In the genomic region with DNA sequence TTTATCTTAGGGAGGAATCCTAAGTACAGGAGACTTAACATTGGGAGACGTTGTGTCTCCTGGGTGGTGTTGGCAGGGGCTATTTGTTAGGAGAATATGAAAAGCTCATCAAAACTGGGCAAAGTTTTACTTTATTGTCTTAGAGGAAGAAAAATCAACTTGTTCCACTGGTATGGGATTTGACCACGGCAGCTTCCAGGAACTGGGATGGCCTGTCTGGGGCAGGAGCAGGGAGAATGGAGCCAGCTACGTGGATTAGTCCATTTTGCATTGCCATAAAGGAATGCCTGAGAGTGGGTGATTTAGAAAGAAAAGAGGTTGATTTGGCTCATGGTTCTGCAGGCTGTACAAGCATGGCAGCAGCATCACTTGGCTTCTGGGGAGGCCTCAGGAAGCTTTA, we compare ENCODE assay signal across 19 cellular contexts.
DNase-seq lines count a peak whose midpoint lies in the region; ATAC-seq and TF ChIP-seq lines count a peak whose summit lies in the region.
"Had no signal": no experiment of that assay in that cellular context is flagged by ENCODE, and none has a peak within 500 bp of the region (broad histone marks: within the 10 kb centered on the region; RNA-seq: fewer than 3 reads in every experiment).

No MANE protein-coding gene starts in this region.

- CTCF ChIA-PET in SK-N-SH (lab: Yijun Ruan, JAX): interaction anchor here (1.4 kb wide), 1 partner anchor 12 kb away, joined by 3 read pairs; no protein-coding TSS in a partner anchor
- CTCF ChIA-PET in activated CD8-positive, alpha-beta T cell treated with anti-CD3 and anti-CD28 coated beads, Interleukin-2, amount 10 ng/mL, durations not matched to agents 7 days and 5 days (lab: Charles Lee): interaction anchor here (0.9 kb wide), 1 partner anchor 10 kb away, joined by 5 read pairs; no protein-coding TSS in a partner anchor

- no peaks in the 10 kb centered on the region for H3K36me3 Mint-ChIP-seq in osteocyte (ENCODE audit: unreplicated experiment)
- no peaks in the 10 kb centered on the region for H3K36me3 Mint-ChIP-seq in activated CD8-positive, alpha-beta T cell treated with anti-CD3 and anti-CD28 coated beads, Interleukin-2, amount 10 ng/mL, durations not matched to agents 7 days and 5 days (ENCODE audit: low read depth)
- H3K36me3 Mint-ChIP-seq: CD14-positive monocyte had no signal

- H3F3A ChIP-seq in SK-N-SH (replicated peaks; ENCODE audit: insufficient read depth): peaks cover 9% of the 10 kb centered on the region

- H3K9me2 ChIP-seq in SK-N-SH: no peaks in the 10 kb centered on the region

- H3K27ac Mint-ChIP-seq in osteocyte (ENCODE audit: unreplicated experiment): no peak overlapping the region
- no peak overlapping the region for H3K27ac Mint-ChIP-seq in activated CD8-positive, alpha-beta T cell treated with anti-CD3 and anti-CD28 coated beads, Interleukin-2, amount 10 ng/mL, durations not matched to agents 7 days and 5 days
- H3K27ac Mint-ChIP-seq: CD14-positive monocyte had no signal

- H3K4me3 ChIP-seq in SK-N-SH (ENCODE audit: low read depth in 2 of 2, low read length in 1 of 2) (no peak overlapping the region), esophagus muscularis mucosa (no peak overlapping the region), transverse colon (no peak overlapping the region)

- H4K20me1 ChIP-seq in SK-N-SH (ENCODE audit: insufficient read depth): no peaks in the 10 kb centered on the region

- H3K9ac ChIP-seq in SK-N-SH: no peak overlapping the region

- H3K4me3 Mint-ChIP-seq in osteocyte (ENCODE audit: unreplicated experiment): no peak overlapping the region
- H3K4me3 Mint-ChIP-seq in activated CD8-positive, alpha-beta T cell treated with anti-CD3 and anti-CD28 coated beads, Interleukin-2, amount 10 ng/mL, durations not matched to agents 7 days and 5 days: no peak overlapping the region
- H3K4me3 Mint-ChIP-seq: CD14-positive monocyte had no signal

- ATAC-seq in SK-N-SH treated with all-trans-retinoic acid at 6 μM for 48 hours: no peak
- no peak for ATAC-seq in activated CD8-positive, alpha-beta T cell treated with anti-CD3 and anti-CD28 coated beads, Interleukin-2, amount 10 ng/mL, durations not matched to agents 7 days and 5 days
- no peak for ATAC-seq in GM21825 (IDR thresholded peaks at IDR 0.05; ENCODE audit: unreplicated experiment)

- H3K27ac ChIP-seq in SK-N-SH (ENCODE audit: low read depth in 2 of 2, low read length in 1 of 2): peak overlapping the region in 1 of 2 experiments; percentile 57; a peak in 2 of 4 replicates
- H3K27ac ChIP-seq in esophagus muscularis mucosa (replicated peaks in 1 of 4): peak overlapping the region in 1 of 4 donors; percentile 10
- peak overlapping the region in 2 of 4 donors; percentile 26 to 34 for H3K27ac ChIP-seq in transverse colon
- H3K27ac ChIP-seq: 22Rv1 had no signal

- H3K79me2 ChIP-seq in SK-N-SH (ENCODE audit: insufficient read depth): no peaks in the 10 kb centered on the region

- WGBS in SK-N-SH (ENCODE audit: low lambda C conversion rate): 80% methylated on average over 3 of the region's 3 CpGs
- WGBS in esophagus muscularis mucosa: 67% methylated on average over 3 of the region's 3 CpGs
- WGBS in transverse colon (ENCODE audit: low coverage in 1 of 2), 2 donors: 47 to 69% methylated on average over 2 to 3 of the region's 3 CpGs

- TF ChIP-seq CTCF in SK-N-SH (IDR thresholded peaks at IDR 0.05) (no peak), esophagus muscularis mucosa (IDR thresholded peaks at IDR 0.05) (no peak), osteocyte (IDR thresholded peaks at IDR 0.05) (no peak), transverse colon (IDR thresholded peaks at IDR 0.05) (no peak)

- H3K4me2 ChIP-seq in SK-N-SH: peak overlapping the region; percentile 14

- in situ Hi-C loops in transverse colon (cut with MboI; ENCODE audit: low pct_ligation_motif_present in 1 of 4, low pct_unique_long_range_greater_than_20kb in 1 of 4, low sequenced_read_pairs in 3 of 4): no loop called here

- peaks cover 5% of the 10 kb centered on the region for H3K4me1 Mint-ChIP-seq in osteocyte (ENCODE audit: unreplicated experiment)
- H3K4me1 Mint-ChIP-seq in activated CD8-positive, alpha-beta T cell treated with anti-CD3 and anti-CD28 coated beads, Interleukin-2, amount 10 ng/mL, durations not matched to agents 7 days and 5 days (ENCODE audit: low read depth): no peaks in the 10 kb centered on the region
- H3K4me1 Mint-ChIP-seq: CD14-positive monocyte had no signal

- H3K27me3 ChIP-seq in SK-N-SH (ENCODE audit: insufficient read depth): no peaks in the 10 kb centered on the region
- H3K27me3 ChIP-seq in esophagus muscularis mucosa: no peaks in the 10 kb centered on the region
- H3K27me3 ChIP-seq in transverse colon: no peaks in the 10 kb centered on the region

- peaks cover 2% of the 10 kb centered on the region for H3K27me3 Mint-ChIP-seq in osteocyte (ENCODE audit: unreplicated experiment)
- no peaks in the 10 kb centered on the region for H3K27me3 Mint-ChIP-seq in activated CD8-positive, alpha-beta T cell treated with anti-CD3 and anti-CD28 coated beads, Interleukin-2, amount 10 ng/mL, durations not matched to agents 7 days and 5 days (ENCODE audit: low read depth)

- intact Hi-C loops in esophagus muscularis mucosa (cut with DNase I) (no loop called here), transverse colon (cut with DNase I; ENCODE audit: low total_unique reads) (no loop called here)

- TF ChIP-seq POLR2A in esophagus muscularis mucosa (IDR thresholded peaks at IDR 0.05; ENCODE audit: low read depth) (no peak), transverse colon (IDR thresholded peaks at IDR 0.05) (no peak)

- DNase-seq in SK-N-SH: no peak
- peak; percentile 80 for DNase-seq in esophagus muscularis mucosa (ENCODE audit: extremely low spot score)
- peak; percentile 38 for DNase-seq in osteocyte (ENCODE audit: extremely low spot score, unreplicated experiment)
- no peak for DNase-seq in transverse colon
- DNase-seq in activated CD8-positive, alpha-beta T cell treated with anti-CD3 and anti-CD28 coated beads, Interleukin-2, amount 10 ng/mL, durations not matched to agents 7 days and 5 days: no peak
- no peak for DNase-seq in HPDE6-E6E7 (ENCODE audit: extremely low spot score)
- DNase-seq: COR-L47, H7, Kasumi-1, NCI-H1417, NCI-H1930, NCI-H2171, NCI-H446 treated with DMSO at 0.1 percent for 48 hours, NCI-H82, SIG-M5 had no signal

- no peak overlapping the region for H2AFZ ChIP-seq in SK-N-SH (ENCODE audit: low read depth)

- no peak for TF ChIP-seq RAD21 in SK-N-SH (IDR thresholded peaks at IDR 0.05; ENCODE audit: low read length)

- H3K9me3 ChIP-seq in SK-N-SH (no peaks in the 10 kb centered on the region), esophagus muscularis mucosa (no peaks in the 10 kb centered on the region), transverse colon (no peaks in the 10 kb centered on the region)

- H3K36me3 ChIP-seq in SK-N-SH (replicated peaks in 1 of 2; ENCODE audit: control insufficient read depth in 1 of 2, insufficient read depth in 2 of 2, low read length in 1 of 2) (no peaks in the 10 kb centered on the region), esophagus muscularis mucosa (no peaks in the 10 kb centered on the region), transverse colon (no peaks in the 10 kb centered on the region)

- no peaks in the 10 kb centered on the region for H3K9me3 Mint-ChIP-seq in osteocyte (ENCODE audit: unreplicated experiment)
- no peaks in the 10 kb centered on the region for H3K9me3 Mint-ChIP-seq in activated CD8-positive, alpha-beta T cell treated with anti-CD3 and anti-CD28 coated beads, Interleukin-2, amount 10 ng/mL, durations not matched to agents 7 days and 5 days (ENCODE audit: insufficient read depth)

- POLR2A ChIA-PET in SK-N-SH (lab: Yijun Ruan, JAX): no interaction called here
- POLR2A ChIA-PET in activated CD8-positive, alpha-beta T cell treated with anti-CD3 and anti-CD28 coated beads, Interleukin-2, amount 10 ng/mL, durations not matched to agents 7 days and 5 days (lab: Charles Lee): no interaction called here

- no peak for TF ChIP-seq EP300 in SK-N-SH (IDR thresholded peaks at IDR 0.05; ENCODE audit: borderline replicate concordance in 1 of 2, low read depth in 1 of 2, low read length in 1 of 2)
- TF ChIP-seq EP300 in esophagus muscularis mucosa (IDR thresholded peaks at IDR 0.05): no peak
- no peak for TF ChIP-seq EP300 in transverse colon (IDR thresholded peaks at IDR 0.05; ENCODE audit: low read depth)

- peaks cover 0 to 14% of the 10 kb centered on the region in 2 experiments; a peak in 2 of 4 replicates for H3K4me1 ChIP-seq in SK-N-SH (ENCODE audit: control insufficient read depth in 1 of 2, insufficient read depth in 2 of 2, low read depth in 1 of 2, low read length in 1 of 2)
- peaks cover 27 to 51% (median 41%) of the 10 kb centered on the region in 4 donors for H3K4me1 ChIP-seq in esophagus muscularis mucosa
- H3K4me1 ChIP-seq in transverse colon: peaks cover 17 to 67% (median 27%) of the 10 kb centered on the region in 4 donors

TF ChIP-seq in SK-N-SH, 30 proteins besides CTCF, POLR2A, EP300 and RAD21 (continues in another document):
- TF ChIP-seq, protein P1, sequence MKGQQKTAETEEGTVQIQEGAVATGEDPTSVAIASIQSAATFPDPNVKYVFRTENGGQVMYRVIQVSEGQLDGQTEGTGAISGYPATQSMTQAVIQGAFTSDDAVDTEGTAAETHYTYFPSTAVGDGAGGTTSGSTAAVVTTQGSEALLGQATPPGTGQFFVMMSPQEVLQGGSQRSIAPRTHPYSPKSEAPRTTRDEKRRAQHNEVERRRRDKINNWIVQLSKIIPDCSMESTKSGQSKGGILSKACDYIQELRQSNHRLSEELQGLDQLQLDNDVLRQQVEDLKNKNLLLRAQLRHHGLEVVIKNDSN (IDR thresholded peaks at IDR 0.05; ENCODE audit: borderline replicate concordance, low read depth): no peak

TF ChIP-seq in SK-N-SH treated with all-trans-retinoic acid at 6 μM for 48 hours, 23 proteins besides CTCF, POLR2A, EP300 and RAD21 (continues in another document):
- TF ChIP-seq TCF4 (CRISPR knock-in tag; IDR thresholded peaks at IDR 0.05; ENCODE audit: borderline replicate concordance) (no peak), ISL1 (CRISPR knock-in tag; IDR thresholded peaks at IDR 0.05) (no peak), RARB (CRISPR knock-in tag; IDR thresholded peaks at IDR 0.05) (no peak), ZC3H10 (CRISPR knock-in tag; IDR thresholded peaks at IDR 0.05) (no peak)

Comparison
In these comparisons a context has a peak if more than half of its experiments do, and no peak if none do; other contexts are left out.
1. DNase-seq: peak in esophagus muscularis mucosa (single experiment) and osteocyte (single experiment); none in SK-N-SH (single experiment), transverse colon (single experiment), activated CD8-positive, alpha-beta T cell treated with anti-CD3 and anti-CD28 coated beads, Interleukin-2, amount 10 ng/mL, durations not matched to agents 7 days and 5 days (single experiment) and HPDE6-E6E7 (single experiment).